In the genomic region with DNA sequence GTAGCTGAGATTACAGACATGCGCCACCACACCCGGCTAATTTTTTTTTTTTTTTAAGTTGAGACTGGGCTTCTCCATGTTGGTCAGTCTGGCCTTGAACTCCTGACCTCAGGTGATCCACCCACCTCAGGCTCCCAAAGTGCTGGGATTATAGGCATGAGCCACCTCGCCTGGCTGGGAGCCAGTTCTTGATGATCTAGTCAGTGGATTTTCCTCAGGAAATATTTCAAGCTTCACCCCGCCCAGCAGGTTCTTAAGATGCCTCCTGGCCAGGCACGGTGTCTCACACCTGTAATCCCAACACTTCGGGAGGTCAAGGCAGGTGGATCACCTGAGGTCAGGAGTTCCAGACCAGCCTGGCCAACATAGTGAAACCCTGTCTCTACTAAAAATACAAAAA, we compare ENCODE assay signal across 3 cellular contexts. TPM values are rescaled to one million over a fixed set of nuclear protein-coding genes. Genes with fewer than 3 reads are reported as not detected.
"Had no signal": no experiment of that assay in that cellular context is flagged by ENCODE, and none has a peak within 500 bp of the region (broad histone marks: within the 10 kb centered on the region; RNA-seq: fewer than 3 reads in every experiment).

No MANE protein-coding gene starts in this region.

RNA-seq across cellular contexts. Expression of a gene that starts 34.1 kb away (rescaled TPM):
- total RNA-seq: mammary epithelial cell, myocyte had no signal
- polyA plus RNA-seq: keratinocyte, mammary epithelial cell had no signal
